ENCODE assay signal across 12 cellular contexts in the genomic region with DNA sequence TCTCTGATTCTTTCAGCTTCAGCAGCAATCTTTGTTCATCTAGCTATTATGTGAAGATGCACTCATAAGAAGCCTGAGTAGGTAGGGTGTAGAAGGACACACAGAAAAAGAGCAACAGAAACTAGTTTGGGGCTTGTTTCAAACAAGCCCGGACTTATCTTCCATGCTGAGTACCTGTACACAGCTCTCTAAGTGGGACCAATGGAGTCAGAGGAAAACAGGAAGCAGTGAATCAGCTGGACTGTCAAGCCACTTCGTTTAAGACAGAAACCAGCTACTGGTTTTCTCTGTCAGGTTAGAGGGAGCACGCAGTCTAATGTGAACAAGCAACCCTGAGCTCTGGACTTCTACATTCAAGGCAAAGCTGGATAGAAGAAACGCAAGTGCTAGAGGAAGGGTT. TPM values are rescaled to one million over a fixed set of nuclear protein-coding genes. Genes with fewer than 3 reads are reported as not detected.
DNase-seq lines count a peak whose midpoint lies in the region; ATAC-seq, FAIRE-seq and TF ChIP-seq lines count a peak whose summit lies in the region.
"Had no signal": no experiment of that assay in that cellular context is flagged by ENCODE, and none has a peak within 500 bp of the region (broad histone marks: within the 10 kb centered on the region; RNA-seq: fewer than 3 reads in every experiment).

No MANE protein-coding gene starts in this region.

- POLR2A ChIA-PET in endothelial cell of umbilical vein (lab: Charles Lee): interaction anchor here (1.1 kb wide), 1 partner anchor 16 kb away, joined by 4 read pairs; the partner anchor contains the start of gene MAP2K6
- POLR2A ChIA-PET in CD4-positive, alpha-beta T cell (lab: Charles Lee): interaction anchor here (1.4 kb wide), 1 partner anchor 16 kb away, joined by 6 read pairs; the partner anchor contains the start of gene MAP2K6
- POLR2A ChIA-PET in CD8-positive, alpha-beta memory T cell (lab: Charles Lee): no interaction called here

- H3K9me3 ChIP-seq in cardiac muscle cell (ENCODE audit: low read depth) (no peaks in the 10 kb centered on the region), left ventricle myocardium inferior (replicated peaks) (no peaks in the 10 kb centered on the region), endothelial cell of umbilical vein (replicated peaks; ENCODE audit: control insufficient read depth, insufficient read depth, low read length) (no peaks in the 10 kb centered on the region), vagina (no peaks in the 10 kb centered on the region)
- no peaks in the 10 kb centered on the region for H3K9me3 ChIP-seq in CD4-positive, alpha-beta T cell (ENCODE audit: control insufficient read depth, low read length)
- no peaks in the 10 kb centered on the region for H3K9me3 ChIP-seq in CD8-positive, alpha-beta memory T cell (ENCODE audit: low read length)

- BruUV-seq in endothelial cell of umbilical vein (replicated peaks; lab: Mats Ljungman, UMichigan): no TSS peak

- H3K27me3 Mint-ChIP-seq in CD4-positive, alpha-beta T cell: no peaks in the 10 kb centered on the region
- peaks cover 0 to 2% of the 10 kb centered on the region in 2 donors for H3K27me3 Mint-ChIP-seq in CD8-positive, alpha-beta memory T cell
- H3K27me3 Mint-ChIP-seq: CD4-positive, alpha-beta memory T cell had no signal

- no peak for ATAC-seq in CD4-positive, alpha-beta T cell (ENCODE audit: poor library complexity)

- no peak overlapping the region for H3K9ac ChIP-seq in endothelial cell of umbilical vein (replicated peaks; ENCODE audit: extremely low read depth, insufficient read depth, low read length)
- H3K9ac ChIP-seq: KMS-11 had no signal

- peaks cover 41% of the 10 kb centered on the region for H3K36me3 Mint-ChIP-seq in CD4-positive, alpha-beta T cell (ENCODE audit: low read depth)
- peaks cover 0 to 20% (median 11%) of the 10 kb centered on the region in 3 donors for H3K36me3 Mint-ChIP-seq in CD8-positive, alpha-beta memory T cell

- H3K4me1 ChIP-seq in cardiac muscle cell (ENCODE audit: low read depth) (peaks cover 55% of the 10 kb centered on the region), left ventricle myocardium inferior (peaks cover 20% of the 10 kb centered on the region), endothelial cell of umbilical vein (ENCODE audit: control insufficient read depth, extremely low read depth, insufficient read depth, low read length) (peaks cover 27% of the 10 kb centered on the region), vagina (peaks cover 34% of the 10 kb centered on the region)
- H3K4me1 ChIP-seq in CD8-positive, alpha-beta memory T cell (ENCODE audit: insufficient read depth, low read length): peaks cover 4% of the 10 kb centered on the region

- no peaks in the 10 kb centered on the region for H4K20me1 ChIP-seq in endothelial cell of umbilical vein (replicated peaks; ENCODE audit: control insufficient read depth, extremely low read depth, insufficient read depth, low read length)

- no peaks in the 10 kb centered on the region for H3K9me3 Mint-ChIP-seq in CD4-positive, alpha-beta T cell
- no peaks in the 10 kb centered on the region for H3K9me3 Mint-ChIP-seq in CD8-positive, alpha-beta memory T cell
- H3K9me3 Mint-ChIP-seq: CD4-positive, alpha-beta memory T cell had no signal

- no peaks in the 10 kb centered on the region for H3K9me1 ChIP-seq in endothelial cell of umbilical vein (replicated peaks; ENCODE audit: control insufficient read depth, extremely low read depth, insufficient read depth, low read length)

- no peak overlapping the region for H3K27ac Mint-ChIP-seq in CD4-positive, alpha-beta T cell
- peak overlapping the region in 1 of 8 donors; percentile 44 for H3K27ac Mint-ChIP-seq in CD8-positive, alpha-beta memory T cell

- DNase-seq in cardiac muscle cell (ENCODE audit: low read depth in 1 of 2, low spot score in 1 of 2) (peak; percentile 38 to 87), left ventricle myocardium inferior (no peak), M059J (ENCODE audit: low read depth) (peak; percentile 3), endothelial cell of umbilical vein (ENCODE audit: low read depth, low spot score) (peak; percentile 80), vagina (ENCODE audit: extremely low spot score in 2 of 2) (no peak), foreskin melanocyte (no peak)
- DNase-seq in CD4-positive, alpha-beta T cell: no peak
- DNase-seq in CD8-positive, alpha-beta memory T cell: no peak
- DNase-seq: CD4-positive, alpha-beta memory T cell; stimulated activated naive CD4-positive, alpha-beta T cell treated with Interleukin-2 at 50 U/mL for 16 hours had no signal

- FAIRE-seq in endothelial cell of umbilical vein (lab: Jason Lieb, UNC): peak; percentile 83
- FAIRE-seq: frontal cortex had no signal

- peaks cover 80% of the 10 kb centered on the region for H3K4me1 Mint-ChIP-seq in CD4-positive, alpha-beta T cell (ENCODE audit: low read depth)
- peaks cover 52 to 73% (median 70%) of the 10 kb centered on the region in 3 donors for H3K4me1 Mint-ChIP-seq in CD8-positive, alpha-beta memory T cell

- TF ChIP-seq CTCF in cardiac muscle cell (IDR thresholded peaks at IDR 0.05; ENCODE audit: low read depth, low read length) (no peak), left ventricle myocardium inferior (IDR thresholded peaks at IDR 0.05; ENCODE audit: borderline replicate concordance) (no peak), endothelial cell of umbilical vein (IDR thresholded peaks at IDR 0.05; ENCODE audit: extremely low read depth in 1 of 2, insufficient read depth in 1 of 2, low read depth in 1 of 2, low read length in 2 of 2) (no peak), vagina (IDR thresholded peaks at IDR 0.05) (no peak)
- TF ChIP-seq CTCF in CD4-positive, alpha-beta T cell (IDR thresholded peaks at IDR 0.05): no peak

- dilution Hi-C loops in endothelial cell of umbilical vein (cut with MboI; ENCODE audit: extremely low pct_ligation_motif_present, low sequenced_read_pairs): no loop called here

- peak overlapping the region; percentile 89 for H3K27ac ChIP-seq in cardiac muscle cell
- H3K27ac ChIP-seq in left ventricle myocardium inferior (replicated peaks): no peak overlapping the region
- H3K27ac ChIP-seq in endothelial cell of umbilical vein (ENCODE audit: insufficient read depth, low read depth, low read length): peak overlapping the region; percentile 23
- H3K27ac ChIP-seq in vagina: peak overlapping the region; percentile 44
- H3K27ac ChIP-seq in CD4-positive, alpha-beta T cell (ENCODE audit: low read depth, low read length): no peak overlapping the region
- H3K27ac ChIP-seq in CD8-positive, alpha-beta memory T cell (ENCODE audit: low read depth, low read length): no peak overlapping the region
- H3K27ac ChIP-seq: KMS-11 had no signal

- intact Hi-C loops in left ventricle myocardium inferior (cut with micrococcal nuclease): no loop called here
- intact Hi-C loops in endothelial cell of umbilical vein (cut with micrococcal nuclease): loop anchor here (2.0 kb wide), 1 partner anchor 18 kb away; no protein-coding TSS in a partner anchor
- intact Hi-C loops in vagina (cut with DNase I): no loop called here
- intact Hi-C loops in CD4-positive, alpha-beta T cell (cut with DNase I, micrococcal nuclease): no loop called here

- H3K27me3 ChIP-seq in cardiac muscle cell (no peaks in the 10 kb centered on the region), left ventricle myocardium inferior (ENCODE audit: low read depth) (no peaks in the 10 kb centered on the region), endothelial cell of umbilical vein (ENCODE audit: control insufficient read depth in 2 of 2, insufficient read depth in 2 of 2, low read length in 2 of 2) (no peaks in the 10 kb centered on the region), vagina (no peaks in the 10 kb centered on the region)
- H3K27me3 ChIP-seq in CD4-positive, alpha-beta T cell (ENCODE audit: control insufficient read depth, insufficient read depth, low read length): no peaks in the 10 kb centered on the region
- no peaks in the 10 kb centered on the region for H3K27me3 ChIP-seq in CD8-positive, alpha-beta memory T cell (ENCODE audit: insufficient read depth, low read length, poor library complexity, severe bottlenecking)

- peak overlapping the region; percentile 77 for H2AFZ ChIP-seq in endothelial cell of umbilical vein (ENCODE audit: low read depth, low read length)

- H3K4me3 ChIP-seq in cardiac muscle cell (no peak overlapping the region), left ventricle myocardium inferior (no peak overlapping the region), endothelial cell of umbilical vein (replicated peaks in 1 of 3; ENCODE audit: insufficient read depth in 1 of 3, low read depth in 1 of 3, low read length in 3 of 3) (no peak overlapping the region), vagina (no peak overlapping the region)
- no peak overlapping the region for H3K4me3 ChIP-seq in CD8-positive, alpha-beta memory T cell (ENCODE audit: low read length)

- H3K4me3 Mint-ChIP-seq in CD4-positive, alpha-beta T cell: no peak overlapping the region
- H3K4me3 Mint-ChIP-seq in CD8-positive, alpha-beta memory T cell: no peak overlapping the region
- H3K4me3 Mint-ChIP-seq: CD4-positive, alpha-beta memory T cell had no signal

- CTCF ChIA-PET in endothelial cell of umbilical vein (lab: Charles Lee): interaction anchor here (0.7 to 2.1 kb wide), 9 partner anchors 8 to 95 kb away, joined by 3 to 7 read pairs (median 5); no protein-coding TSS in a partner anchor
- CTCF ChIA-PET in CD4-positive, alpha-beta T cell (lab: Charles Lee): no interaction called here
- CTCF ChIA-PET in CD8-positive, alpha-beta memory T cell (lab: Charles Lee): interaction anchor here (1.2 to 2.4 kb wide), 2 partner anchors 11 to 36 kb away, joined by 3 to 5 read pairs; no protein-coding TSS in a partner anchor

- no peaks in the 10 kb centered on the region for H3K79me2 ChIP-seq in endothelial cell of umbilical vein (ENCODE audit: control insufficient read depth, insufficient read depth, low read length)

- TF ChIP-seq POLR2A in endothelial cell of umbilical vein (IDR thresholded peaks at IDR 0.05; ENCODE audit: low read depth, low read length) (no peak), vagina (IDR thresholded peaks at IDR 0.05) (no peak)

- no peaks in the 10 kb centered on the region for H3K36me3 ChIP-seq in cardiac muscle cell
- H3K36me3 ChIP-seq in left ventricle myocardium inferior: no peaks in the 10 kb centered on the region
- H3K36me3 ChIP-seq in endothelial cell of umbilical vein (ENCODE audit: control insufficient read depth in 2 of 2, extremely low read depth in 1 of 2, insufficient read depth in 2 of 2, low read length in 2 of 2): no peaks in the 10 kb centered on the region
- no peaks in the 10 kb centered on the region for H3K36me3 ChIP-seq in vagina
- H3K36me3 ChIP-seq in CD8-positive, alpha-beta memory T cell (ENCODE audit: insufficient read depth, low read length): no peaks in the 10 kb centered on the region

- H3K4me2 ChIP-seq in endothelial cell of umbilical vein (ENCODE audit: insufficient read depth, low read length): peak overlapping the region; percentile 27
- H3K4me2 ChIP-seq: KMS-11 had no signal

RNA-seq across cellular contexts. Expression of gene MAP2K6, which starts 16.0 kb away (rescaled TPM):
- 8.4 and 13.2 TPM in 2 replicates for total RNA-seq in cardiac muscle cell
- polyA plus RNA-seq in cardiac muscle cell: 13.1 and 14.2 TPM in 2 replicates
- 2.0 TPM for total RNA-seq in left ventricle myocardium inferior
- total RNA-seq in M059J (2014; rRNA removed; shearing (Covaris generic)): 0.22 and 1.2 TPM in 2 replicates
- total RNA-seq in endothelial cell of umbilical vein: 11.4 and 13.9 TPM in 2 replicates
- polyA plus RNA-seq in endothelial cell of umbilical vein: 3.9 and 5.9 TPM in 2 replicates
- 8.3 and 9.3 TPM in 2 replicates for polyA plus RNA-seq in endothelial cell of umbilical vein (2011; cell fraction: cytosol; rRNA removed)
- polyA plus RNA-seq in endothelial cell of umbilical vein (2011; cell fraction: nucleus; rRNA removed): 6.9 and 7.4 TPM in 2 replicates
- 5.1 and 9.4 TPM in 2 replicates for polyA plus RNA-seq in endothelial cell of umbilical vein (2012)
- polyA minus RNA-seq in endothelial cell of umbilical vein: 16.7 and 19.0 TPM in 2 replicates
- 5.5 TPM for polyA minus RNA-seq in endothelial cell of umbilical vein (2011; cell fraction: cytosol; rRNA and poly(A)+ RNA removed)
- 10.2 and 16.2 TPM in 2 replicates for polyA minus RNA-seq in endothelial cell of umbilical vein (2011; cell fraction: nucleus; rRNA and poly(A)+ RNA removed)
- 10.3 TPM for total RNA-seq in vagina
- total RNA-seq in CD4-positive, alpha-beta T cell: 10 to 100 TPM; 14.0 to 14.6 TPM
- total RNA-seq in CD8-positive, alpha-beta memory T cell: 1 to 10 TPM; 1.9 to 2.5 TPM
- polyA plus RNA-seq in CD8-positive, alpha-beta memory T cell: 18.7 TPM

Comparison
In these comparisons a context has a peak if more than half of its experiments do, and no peak if none do; other contexts are left out.
1. DNase-seq: peak in cardiac muscle cell (2 of 2), M059J (single experiment) and endothelial cell of umbilical vein (single experiment); none in left ventricle myocardium inferior (single experiment), vagina (0 of 2), CD4-positive, alpha-beta T cell (0 of 10), foreskin melanocyte (single experiment) and CD8-positive, alpha-beta memory T cell (0 of 5).
2. H3K27ac ChIP-seq: peak in cardiac muscle cell (single experiment), endothelial cell of umbilical vein (single experiment) and vagina (single experiment); none in left ventricle myocardium inferior (single experiment), CD4-positive, alpha-beta T cell (single experiment) and CD8-positive, alpha-beta memory T cell (single experiment).